8 cellular contexts compared by ENCODE assay signal in the genomic region with DNA sequence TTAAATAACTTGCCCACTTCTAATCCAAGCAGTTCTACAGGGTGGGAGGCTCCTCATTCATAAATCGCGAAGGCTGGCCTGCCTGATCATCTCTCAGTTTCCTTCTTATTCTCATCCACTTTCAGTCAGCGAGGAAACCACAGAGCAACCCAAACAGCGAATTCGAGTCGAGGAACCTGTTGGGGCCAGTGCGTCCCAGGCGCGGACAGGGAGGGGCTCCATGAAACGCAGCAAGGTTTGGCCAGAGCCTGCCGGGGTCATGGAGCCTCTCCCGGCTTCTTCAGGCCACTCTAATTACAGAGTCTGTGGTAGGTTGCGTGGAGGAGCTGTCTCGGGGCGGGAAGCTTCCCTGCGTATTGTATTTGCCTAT. TPM values are rescaled to one million over a fixed set of nuclear protein-coding genes. Genes with fewer than 3 reads are reported as not detected.
DNase-seq lines count a peak whose midpoint lies in the region; ATAC-seq and TF ChIP-seq lines count a peak whose summit lies in the region.

No MANE protein-coding gene starts in this region.

- H3K27ac ChIP-seq in mesendoderm (ENCODE audit: low read depth, low read length) (peak overlapping the region; percentile 51), testis (peak overlapping the region; percentile 79 to 87)

- TF ChIP-seq POLR2A in testis (IDR thresholded peaks at IDR 0.05), result no peak

- peaks cover 58% of the 10 kb centered on the region for H3K27me3 Mint-ChIP-seq in activated CD4-positive, alpha-beta T cell treated with anti-CD3 and anti-CD28 coated beads, Interleukin-2, amount 10 ng/mL, durations not matched to agents 24 days and 14 days
- no peaks in the 10 kb centered on the region for H3K27me3 Mint-ChIP-seq in chondrocyte (ENCODE audit: low read depth)

- H3K36me3 Mint-ChIP-seq in activated CD4-positive, alpha-beta T cell treated with anti-CD3 and anti-CD28 coated beads, Interleukin-2, amount 10 ng/mL, durations not matched to agents 24 days and 14 days (ENCODE audit: low read depth), result peaks cover 2% of the 10 kb centered on the region
- no peaks in the 10 kb centered on the region for H3K36me3 Mint-ChIP-seq in chondrocyte (ENCODE audit: low read depth)

- no peak overlapping the region for H2BK15ac ChIP-seq in mesendoderm (replicated peaks; ENCODE audit: low read depth)

- WGBS in mesendoderm (ENCODE audit: extremely low coverage, insufficient coverage, low lambda C conversion rate), result no CpG with 5 or more reads among the region's 16 CpGs
- 5 to 7% methylated on average over 16 of the region's 16 CpGs for WGBS in testis, 2 donors

- no peak overlapping the region for H3K4ac ChIP-seq in mesendoderm (ENCODE audit: low read depth, low read length)

- H3K56ac ChIP-seq in mesendoderm (ENCODE audit: low read length), result peak overlapping the region; percentile 92

- peaks cover 3% of the 10 kb centered on the region for H3K4me1 ChIP-seq in NT2/D1 (ENCODE audit: insufficient read depth, insufficient read length)
- H3K4me1 ChIP-seq in mesendoderm (ENCODE audit: control insufficient read depth, low read depth, low read length), result peaks cover 3% of the 10 kb centered on the region
- H3K4me1 ChIP-seq in testis, result peaks cover 21% of the 10 kb centered on the region

- H4K5ac ChIP-seq in mesendoderm (ENCODE audit: low read length), result no peak overlapping the region

- no peaks in the 10 kb centered on the region for H3K36me3 ChIP-seq in NT2/D1 (ENCODE audit: insufficient read depth, insufficient read length, low read length)
- no peaks in the 10 kb centered on the region for H3K36me3 ChIP-seq in mesendoderm (ENCODE audit: control insufficient read depth, insufficient read depth, low read length)
- no peaks in the 10 kb centered on the region for H3K36me3 ChIP-seq in testis (ENCODE audit: low read depth, missing control alignments)

- TF ChIP-seq CTCF in chondrocyte (IDR thresholded peaks at IDR 0.05) (no peak), testis (IDR thresholded peaks at IDR 0.05) (no peak)

- no peaks in the 10 kb centered on the region for H3K79me2 ChIP-seq in mesendoderm (ENCODE audit: control insufficient read depth, insufficient read depth, low read length)

- peak overlapping the region; percentile 28 for H3K18ac ChIP-seq in mesendoderm (ENCODE audit: low read length)

- H3K27ac Mint-ChIP-seq in activated CD4-positive, alpha-beta T cell treated with anti-CD3 and anti-CD28 coated beads, Interleukin-2, amount 10 ng/mL, durations not matched to agents 24 days and 14 days, result peak overlapping the region; percentile 83
- peak overlapping the region; percentile 96 for H3K27ac Mint-ChIP-seq in chondrocyte (ENCODE audit: unreplicated experiment)

- H2BK120ac ChIP-seq in mesendoderm (ENCODE audit: low read depth, low read length), result no peak overlapping the region

- peak; percentile 67 for DNase-seq in activated CD4-positive, alpha-beta T cell treated with anti-CD3 and anti-CD28 coated beads, Interleukin-2, amount 10 ng/mL, durations not matched to agents 24 days and 14 days
- no peak for DNase-seq in activated CD4-positive, alpha-beta T cell treated with anti-CD3 and anti-CD28 coated beads for 1 hour
- peak; percentile 16 for DNase-seq in NT2/D1 (ENCODE audit: low read depth, low spot score)
- DNase-seq in chondrocyte (ENCODE audit: low spot score), result no peak
- no peak for DNase-seq in mesendoderm
- no peak for DNase-seq in testis
- no peak for DNase-seq in HEK293T (ENCODE audit: extremely low spot score)

- CTCF ChIA-PET in HEK293T (lab: Yijun Ruan, JAX), result no interaction called here

- H3K4me1 Mint-ChIP-seq in activated CD4-positive, alpha-beta T cell treated with anti-CD3 and anti-CD28 coated beads, Interleukin-2, amount 10 ng/mL, durations not matched to agents 24 days and 14 days, result peaks cover 21% of the 10 kb centered on the region
- H3K4me1 Mint-ChIP-seq in chondrocyte (ENCODE audit: low read depth), result peaks cover 41% of the 10 kb centered on the region

- H3K4me3 ChIP-seq in NT2/D1 (ENCODE audit: insufficient read length, low read depth) (peak overlapping the region; percentile 40), mesendoderm (ENCODE audit: low read length) (no peak overlapping the region), testis (peak overlapping the region; percentile 57 to 59)

- no peak for ATAC-seq in GM18870 (IDR thresholded peaks at IDR 0.05; ENCODE audit: unreplicated experiment)

- H3K9me3 ChIP-seq in NT2/D1 (ENCODE audit: insufficient read depth, low read length) (no peaks in the 10 kb centered on the region), testis (no peaks in the 10 kb centered on the region)

- peak overlapping the region; percentile 84 for H3K4me3 Mint-ChIP-seq in activated CD4-positive, alpha-beta T cell treated with anti-CD3 and anti-CD28 coated beads, Interleukin-2, amount 10 ng/mL, durations not matched to agents 24 days and 14 days
- H3K4me3 Mint-ChIP-seq in chondrocyte (ENCODE audit: unreplicated experiment), result peak overlapping the region; percentile 91

- intact Hi-C loops in activated CD4-positive, alpha-beta T cell treated with anti-CD3 and anti-CD28 coated beads, Interleukin-2, amount 10 ng/mL, durations not matched to agents 24 days and 14 days (cut with micrococcal nuclease), result loop anchor here (1.0 to 5.0 kb wide), 4 partner anchors 11 to 595 kb away; partner anchors contain the start of genes DBX1, E2F8 and ZDHHC13
- intact Hi-C loops in testis (cut with DNase I; ENCODE audit: low total_unique reads), result no loop called here

- POLR2A ChIA-PET in HEK293T (lab: Yijun Ruan, JAX), result interaction anchor here (0.6 to 2.5 kb wide), 12 partner anchors 9 to 152 kb away, joined by 3 to 16 read pairs (median 3); no protein-coding TSS in a partner anchor

- H3K79me1 ChIP-seq in mesendoderm (ENCODE audit: low read length), result no peaks in the 10 kb centered on the region

- H2BK5ac ChIP-seq in mesendoderm (ENCODE audit: low read length), result no peak overlapping the region

- no peak overlapping the region for H2AK5ac ChIP-seq in mesendoderm (ENCODE audit: low read length)

- H4K8ac ChIP-seq in mesendoderm (ENCODE audit: low read depth, low read length), result no peak overlapping the region

- H3K9me3 Mint-ChIP-seq in activated CD4-positive, alpha-beta T cell treated with anti-CD3 and anti-CD28 coated beads, Interleukin-2, amount 10 ng/mL, durations not matched to agents 24 days and 14 days, result no peaks in the 10 kb centered on the region
- no peaks in the 10 kb centered on the region for H3K9me3 Mint-ChIP-seq in chondrocyte (ENCODE audit: low read depth)

- peak overlapping the region; percentile 80 for H3K4me2 ChIP-seq in mesendoderm (ENCODE audit: low read length)

- H3K9ac ChIP-seq in NT2/D1 (ENCODE audit: insufficient read length, low read depth) (peak overlapping the region; percentile 75), mesendoderm (ENCODE audit: low read length) (peak overlapping the region; percentile 77)

- H3K27me3 ChIP-seq in NT2/D1 (ENCODE audit: insufficient read depth, insufficient read length) (peaks cover 55% of the 10 kb centered on the region), mesendoderm (ENCODE audit: insufficient read depth, low read length, poor library complexity) (peaks cover 10% of the 10 kb centered on the region), testis (no peaks in the 10 kb centered on the region)

- H3K23ac ChIP-seq in mesendoderm (ENCODE audit: low read length), result no peak overlapping the region

TF ChIP-seq in HEK293T, 16 proteins besides CTCF, POLR2A, EP300 and RAD21:
- TF ChIP-seq ZNF384 (IDR thresholded peaks at IDR 0.05) (no peak), SP1 (IDR thresholded peaks at IDR 0.05) (no peak), TARDBP (IDR thresholded peaks at IDR 0.05) (no peak), FOXA1 (IDR thresholded peaks at IDR 0.05) (no peak)
- TF ChIP-seq, protein P1, sequence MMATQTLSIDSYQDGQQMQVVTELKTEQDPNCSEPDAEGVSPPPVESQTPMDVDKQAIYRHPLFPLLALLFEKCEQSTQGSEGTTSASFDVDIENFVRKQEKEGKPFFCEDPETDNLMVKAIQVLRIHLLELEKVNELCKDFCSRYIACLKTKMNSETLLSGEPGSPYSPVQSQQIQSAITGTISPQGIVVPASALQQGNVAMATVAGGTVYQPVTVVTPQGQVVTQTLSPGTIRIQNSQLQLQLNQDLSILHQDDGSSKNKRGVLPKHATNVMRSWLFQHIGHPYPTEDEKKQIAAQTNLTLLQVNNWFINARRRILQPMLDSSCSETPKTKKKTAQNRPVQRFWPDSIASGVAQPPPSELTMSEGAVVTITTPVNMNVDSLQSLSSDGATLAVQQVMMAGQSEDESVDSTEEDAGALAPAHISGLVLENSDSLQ (IDR thresholded peaks at IDR 0.05), result no peak
TF ChIP-seq in HEK293T: peak in this region for 0.

RNA-seq across cellular contexts. Expression of gene NAV2, which starts 0.7 kb away (rescaled TPM):
- total RNA-seq in activated CD4-positive, alpha-beta T cell treated with anti-CD3 and anti-CD28 coated beads, Interleukin-2, amount 10 ng/mL, durations not matched to agents 24 days and 14 days, result 0.28 TPM in 1 of 2 replicates, not detected in the other
- total RNA-seq in chondrocyte, result 87.0 to 119 TPM (median 90.2 TPM) in 3 replicates
- polyA plus RNA-seq in mesendoderm (2013, experiment 1 of 2), result 41.5 TPM
- 43.4 TPM for polyA plus RNA-seq in mesendoderm (2013, experiment 2 of 2)
- 1 to 10 TPM; 3.4 to 6.0 TPM for total RNA-seq in testis
- 3.9 TPM for polyA plus RNA-seq in testis (ENCODE audit: insufficient read depth, low read depth, low replicate concordance)

Comparison
In these comparisons a context has a peak if more than half of its experiments do, and no peak if none do; other contexts are left out.
1. DNase-seq: peak in activated CD4-positive, alpha-beta T cell treated with anti-CD3 and anti-CD28 coated beads, Interleukin-2, amount 10 ng/mL, durations not matched to agents 24 days and 14 days (single experiment) and NT2/D1 (single experiment); none in activated CD4-positive, alpha-beta T cell treated with anti-CD3 and anti-CD28 coated beads for 1 hour (single experiment), chondrocyte (single experiment), mesendoderm (single experiment), testis (single experiment) and HEK293T (single experiment).
2. RNA of gene NAV2, which starts 0.7 kb away (total RNA-seq): 87.0 to 119 TPM in chondrocyte; 3.4 to 6.0 TPM in testis and 0.28 TPM in activated CD4-positive, alpha-beta T cell treated with anti-CD3 and anti-CD28 coated beads, Interleukin-2, amount 10 ng/mL, durations not matched to agents 24 days and 14 days; every median in the first group is over 10 times any median in the second.